ENCODE assay signal across 12 cellular contexts in genomic region chr5:174273325-174273724, GRCh38.
DNase-seq lines count a peak whose midpoint lies in the region; ATAC-seq and TF ChIP-seq lines count a peak whose summit lies in the region.
"Had no signal": no experiment of that assay in that cellular context is flagged by ENCODE, and none has a peak within 500 bp of the region (broad histone marks: within the 10 kb centered on the region; RNA-seq: fewer than 3 reads in every experiment).

No MANE protein-coding gene starts in this region.

- DNase-seq in GM13977 (ENCODE audit: low spot score) (peak; percentile 17), uterus (no peak), LoVo (ENCODE audit: low spot score) (no peak), SK-N-DZ (ENCODE audit: low spot score) (no peak)
- DNase-seq in activated naive CD8-positive, alpha-beta T cell treated with anti-CD3 and anti-CD28 coated beads for 36 hours = no peak
- DNase-seq: esophagus squamous epithelium, NCI-H526 treated with DMSO at 0.1 percent for 48 hours, sigmoid colon had no signal

- TF ChIP-seq POLR2A in uterus (IDR thresholded peaks at IDR 0.05) = no peak

- H3K9me3 ChIP-seq in uterus = no peaks in the 10 kb centered on the region
- H3K9me3 ChIP-seq: sigmoid colon had no signal

- H3K27ac ChIP-seq in uterus = no peak overlapping the region
- H3K27ac ChIP-seq: esophagus squamous epithelium, sigmoid colon had no signal

- intact Hi-C loops in uterus (cut with DNase I; ENCODE audit: low total_unique reads) = no loop called here

- no peaks in the 10 kb centered on the region for H3K27me3 Mint-ChIP-seq in activated naive CD8-positive, alpha-beta T cell treated with anti-CD3 and anti-CD28 coated beads for 36 hours

- H3K27me3 ChIP-seq in uterus = no peaks in the 10 kb centered on the region
- H3K27me3 ChIP-seq: esophagus squamous epithelium, sigmoid colon had no signal

- H3K4me3 Mint-ChIP-seq in activated naive CD8-positive, alpha-beta T cell treated with anti-CD3 and anti-CD28 coated beads for 36 hours = no peak overlapping the region

- H3K4me1 Mint-ChIP-seq in activated naive CD8-positive, alpha-beta T cell treated with anti-CD3 and anti-CD28 coated beads for 36 hours = no peaks in the 10 kb centered on the region

- peak; percentile 88 for ATAC-seq in GM19452 (IDR thresholded peaks at IDR 0.05; ENCODE audit: unreplicated experiment)
- ATAC-seq in HG02840 (IDR thresholded peaks at IDR 0.05; ENCODE audit: low FRiP score, unreplicated experiment) = peak; percentile 81
- peak; percentile 83 for ATAC-seq in HG03457 (IDR thresholded peaks at IDR 0.05; ENCODE audit: unreplicated experiment)
- ATAC-seq: HCT116 had no signal

- in situ Hi-C loops in GM13977 (cut with MboI; ENCODE audit: low pct_unique_long_range_greater_than_20kb, low sequenced_read_pairs, unreplicated experiment) = no loop called here

- H3K4me3 ChIP-seq in uterus = no peak overlapping the region
- H3K4me3 ChIP-seq: esophagus squamous epithelium, sigmoid colon had no signal

- no peaks in the 10 kb centered on the region for H3K36me3 Mint-ChIP-seq in activated naive CD8-positive, alpha-beta T cell treated with anti-CD3 and anti-CD28 coated beads for 36 hours

- H3K27ac Mint-ChIP-seq in activated naive CD8-positive, alpha-beta T cell treated with anti-CD3 and anti-CD28 coated beads for 36 hours = no peak overlapping the region

- no peaks in the 10 kb centered on the region for H3K4me1 ChIP-seq in uterus
- H3K4me1 ChIP-seq: esophagus squamous epithelium, sigmoid colon had no signal

- H3K36me3 ChIP-seq in uterus = no peaks in the 10 kb centered on the region
- H3K36me3 ChIP-seq: esophagus squamous epithelium, sigmoid colon had no signal

- peaks cover 4% of the 10 kb centered on the region for H3K9me3 Mint-ChIP-seq in activated naive CD8-positive, alpha-beta T cell treated with anti-CD3 and anti-CD28 coated beads for 36 hours

- TF ChIP-seq CTCF in GM13977 (IDR thresholded peaks at IDR 0.05; ENCODE audit: extremely low read depth, insufficient read depth, missing control alignments) (no peak), uterus (IDR thresholded peaks at IDR 0.05) (no peak)
